Comparison of ENCODE assay signal across 23 cellular contexts in genomic region chr5:149427374-149427773, GRCh38. TPM values are rescaled to one million over a fixed set of nuclear protein-coding genes. Genes with fewer than 3 reads are reported as not detected.
DNase-seq lines count a peak whose midpoint lies in the region; TF ChIP-seq lines count a peak whose summit lies in the region.
"Had no signal": no experiment of that assay in that cellular context is flagged by ENCODE, and none has a peak within 500 bp of the region (broad histone marks: within the 10 kb centered on the region; RNA-seq: fewer than 3 reads in every experiment).

No MANE protein-coding gene starts in this region.

- H2AK5ac ChIP-seq in neuronal stem cell (ENCODE audit: low read depth, low read length): no peak overlapping the region

- H3K4me1 Mint-ChIP-seq in MCF 10A (ENCODE audit: insufficient read depth, unreplicated experiment) (no peaks in the 10 kb centered on the region), nephron progenitor cell (peaks cover 79% of the 10 kb centered on the region)

- no peaks in the 10 kb centered on the region for H3K27me3 ChIP-seq in breast epithelium
- no peaks in the 10 kb centered on the region for H3K27me3 ChIP-seq in transverse colon
- H3K27me3 ChIP-seq in neuronal stem cell (ENCODE audit: control insufficient read depth in 3 of 3, insufficient read depth in 3 of 3, low read depth in 1 of 3, low read length in 3 of 3): no peaks in the 10 kb centered on the region
- H3K27me3 ChIP-seq: left lung had no signal

- intact Hi-C loops in breast epithelium (cut with DNase I; ENCODE audit: low total_unique reads): loop anchor here (10.0 kb wide), 1 partner anchor 53 kb away; the partner anchor contains the start of gene IL17B
- intact Hi-C loops in MCF 10A (cut with micrococcal nuclease): no loop called here
- intact Hi-C loops in transverse colon (cut with DNase I; ENCODE audit: low total_unique reads): no loop called here

- no peak overlapping the region for H2BK15ac ChIP-seq in neuronal stem cell (ENCODE audit: low read length)

- H3K23ac ChIP-seq in neuronal stem cell (ENCODE audit: low read depth, low read length, poor library complexity): no peak overlapping the region

- H3K27ac Mint-ChIP-seq in MCF 10A (ENCODE audit: low read depth, unreplicated experiment) (no peak overlapping the region), nephron progenitor cell (peak overlapping the region; percentile 71)
- H3K27ac Mint-ChIP-seq: activated CD8-positive, alpha-beta T cell treated with anti-CD3 and anti-CD28 coated beads, Interleukin-2, amount 10 ng/mL, durations not matched to agents 7 days and 5 days; activated naive CD4-positive, alpha-beta T cell treated with anti-CD3 and anti-CD28 coated beads for 36 hours; activated T-cell treated with anti-CD3 and anti-CD28 coated beads, Interleukin-2, amount 50 U/mL, for 24 hours had no signal

- H3K27me3 Mint-ChIP-seq in MCF 10A (ENCODE audit: insufficient read depth, unreplicated experiment) (no peaks in the 10 kb centered on the region), nephron progenitor cell (ENCODE audit: low read depth, poor library complexity) (peaks cover 8% of the 10 kb centered on the region)

- no peak overlapping the region for H2AFZ ChIP-seq in neuronal stem cell (ENCODE audit: low read length)

- no peak overlapping the region for H3K4me3 ChIP-seq in breast epithelium
- H3K4me3 ChIP-seq in coronary artery: no peak overlapping the region
- H3K4me3 ChIP-seq in transverse colon: no peak overlapping the region
- H3K4me3 ChIP-seq in neuronal stem cell (ENCODE audit: low read length in 2 of 2): no peak overlapping the region
- H3K4me3 ChIP-seq: HAP-1, left lung had no signal

- no peak overlapping the region for H3K9ac ChIP-seq in neuronal stem cell (ENCODE audit: low read depth, low read length, poor library complexity)

- WGBS in transverse colon (ENCODE audit: low coverage in 1 of 2), 2 donors: 63 to 79% methylated on average over 4 of the region's 4 CpGs
- no CpG with 5 or more reads among the region's 4 CpGs for WGBS in neuronal stem cell (ENCODE audit: extremely low coverage in 2 of 2, insufficient read length in 2 of 2, insufficient replicate concordance in 1 of 2), 2 donors

- H3K4me1 ChIP-seq in breast epithelium: peaks cover 0 to 11% of the 10 kb centered on the region in 2 donors
- H3K4me1 ChIP-seq in transverse colon: peaks cover 0 to 26% (median 12%) of the 10 kb centered on the region in 4 donors
- peaks cover 20 to 22% of the 10 kb centered on the region in 2 donors for H3K4me1 ChIP-seq in neuronal stem cell (ENCODE audit: control insufficient read depth in 2 of 2, insufficient read depth in 1 of 2, low read depth in 1 of 2, low read length in 2 of 2)
- H3K4me1 ChIP-seq: HAP-1 had no signal

- no peak overlapping the region for H3K4ac ChIP-seq in neuronal stem cell (ENCODE audit: low read length)

- no peak overlapping the region for H4K91ac ChIP-seq in neuronal stem cell (ENCODE audit: low read depth, low read length, poor library complexity)

- H4K8ac ChIP-seq in neuronal stem cell (ENCODE audit: low read depth, low read length): no peak overlapping the region

- TF ChIP-seq POLR2A in breast epithelium (IDR thresholded peaks at IDR 0.05) (no peak), transverse colon (IDR thresholded peaks at IDR 0.05) (no peak)

- H3K79me1 ChIP-seq in neuronal stem cell (ENCODE audit: low read depth, low read length): no peaks in the 10 kb centered on the region

- BruUV-seq in MCF 10A (replicated peaks; lab: Mats Ljungman, UMichigan): no TSS peak

- no peak overlapping the region for H2BK5ac ChIP-seq in neuronal stem cell (ENCODE audit: low read length)

- no peak overlapping the region for H2BK12ac ChIP-seq in neuronal stem cell (ENCODE audit: low read length)

- H3K27ac ChIP-seq in breast epithelium (peak overlapping the region; percentile 2 to 73), coronary artery (peak overlapping the region; percentile 32 to 77), transverse colon (peak overlapping the region; percentile 82 to 97 (median 93)), neuronal stem cell (replicated peaks; ENCODE audit: low read length) (no peak overlapping the region)
- H3K27ac ChIP-seq: RWPE1 had no signal

- no peak for DNase-seq in breast epithelium (ENCODE audit: low spot score in 2 of 2)
- no peak for DNase-seq in MCF 10A (ENCODE audit: unreplicated experiment)
- DNase-seq in coronary artery (ENCODE audit: low spot score): no peak
- no peak for DNase-seq in nephron progenitor cell
- DNase-seq in transverse colon: no peak
- DNase-seq in neuronal stem cell (ENCODE audit: low spot score): no peak
- DNase-seq in KBM-7: no peak
- DNase-seq in activated naive CD4-positive, alpha-beta T cell (lab: John Stamatoyannopoulos, UW): no peak
- DNase-seq: 8988T; activated CD8-positive, alpha-beta T cell treated with anti-CD3 and anti-CD28 coated beads, Interleukin-2, amount 10 ng/mL, durations not matched to agents 7 days and 5 days; activated naive CD4-positive, alpha-beta T cell treated with anti-CD3 and anti-CD28 coated beads for 36 hours; activated T-cell treated with anti-CD3 and anti-CD28 coated beads, Interleukin-2, amount 50 U/mL, for 24 hours; DMS79; glutamatergic neuron; left lung; NCI-H1105 treated with DMSO at 0.1 percent for 48 hours; NCI-H510A; occipital lobe; stimulated activated CD4-positive, alpha-beta T cell treated with anti-CD3 and anti-CD28 coated beads, Interleukin-2, amount 100 ng/mL, for 24 hours; stimulated activated naive CD4-positive, alpha-beta T cell had no signal

- H3K14ac ChIP-seq in neuronal stem cell (ENCODE audit: low read length): no peak overlapping the region

- TF ChIP-seq CTCF in breast epithelium (IDR thresholded peaks at IDR 0.05) (no peak), MCF 10A (IDR thresholded peaks at IDR 0.05; ENCODE audit: unreplicated experiment) (no peak), coronary artery (IDR thresholded peaks at IDR 0.05) (no peak), nephron progenitor cell (IDR thresholded peaks at IDR 0.05) (no peak), transverse colon (IDR thresholded peaks at IDR 0.05) (no peak)

- no peak overlapping the region for H3K18ac ChIP-seq in neuronal stem cell (ENCODE audit: low read length)

- no peak overlapping the region for H3K4me2 ChIP-seq in neuronal stem cell (ENCODE audit: insufficient read depth, low read length, poor library complexity, severe bottlenecking)

- in situ Hi-C loops in transverse colon (cut with MboI; ENCODE audit: low pct_ligation_motif_present in 1 of 4, low pct_unique_long_range_greater_than_20kb in 1 of 4, low sequenced_read_pairs in 3 of 4) (loop anchor here in 1 of 4 donors (10.0 kb wide), 1 partner anchor 113 kb away; no protein-coding TSS in a partner anchor), KBM-7 (cut with MboI; ENCODE audit: low pct_unique_long_range_greater_than_20kb, low sequenced_read_pairs) (no loop called here)

- TF ChIP-seq EP300 in transverse colon (IDR thresholded peaks at IDR 0.05; ENCODE audit: low read depth): no peak

- H3K36me3 Mint-ChIP-seq in MCF 10A (ENCODE audit: insufficient read depth, unreplicated experiment): no peaks in the 10 kb centered on the region
- peaks cover 19% of the 10 kb centered on the region for H3K36me3 Mint-ChIP-seq in nephron progenitor cell (ENCODE audit: low read depth)

- no peak overlapping the region for H3K4me3 Mint-ChIP-seq in MCF 10A (ENCODE audit: unreplicated experiment)
- H3K4me3 Mint-ChIP-seq in nephron progenitor cell: no peak overlapping the region
- H3K4me3 Mint-ChIP-seq: activated CD8-positive, alpha-beta T cell treated with anti-CD3 and anti-CD28 coated beads, Interleukin-2, amount 10 ng/mL, durations not matched to agents 7 days and 5 days; activated naive CD4-positive, alpha-beta T cell treated with anti-CD3 and anti-CD28 coated beads for 36 hours; activated T-cell treated with anti-CD3 and anti-CD28 coated beads, Interleukin-2, amount 50 U/mL, for 24 hours had no signal

- no peak overlapping the region for H2BK120ac ChIP-seq in neuronal stem cell (ENCODE audit: low read depth, low read length)

- POLR2A ChIA-PET in MCF 10A (lab: Yijun Ruan, JAX): interaction anchor here (1.5 kb wide), 1 partner anchor 135 kb away, joined by 5 read pairs; no protein-coding TSS in a partner anchor

- no peaks in the 10 kb centered on the region for H3K9me3 Mint-ChIP-seq in MCF 10A (ENCODE audit: unreplicated experiment)
- H3K9me3 Mint-ChIP-seq in nephron progenitor cell: no peaks in the 10 kb centered on the region
- H3K9me3 Mint-ChIP-seq: activated naive CD4-positive, alpha-beta T cell treated with anti-CD3 and anti-CD28 coated beads for 36 hours; activated T-cell treated with anti-CD3 and anti-CD28 coated beads, Interleukin-2, amount 50 U/mL, for 24 hours had no signal

- H3K36me3 ChIP-seq in breast epithelium (no peaks in the 10 kb centered on the region), transverse colon (peaks cover 0 to 3% (median 0%) of the 10 kb centered on the region in 4 donors), neuronal stem cell (replicated peaks in 1 of 2; ENCODE audit: control insufficient read depth in 2 of 2, insufficient read depth in 2 of 2, low read length in 2 of 2) (no peaks in the 10 kb centered on the region)
- H3K36me3 ChIP-seq: HAP-1, left lung had no signal

- no peaks in the 10 kb centered on the region for H3K9me3 ChIP-seq in breast epithelium
- H3K9me3 ChIP-seq in transverse colon: no peaks in the 10 kb centered on the region
- no peaks in the 10 kb centered on the region for H3K9me3 ChIP-seq in neuronal stem cell (replicated peaks in 1 of 2; ENCODE audit: control insufficient read depth in 2 of 2, insufficient read depth in 1 of 2, low read depth in 1 of 2, low read length in 2 of 2)
- H3K9me3 ChIP-seq: HAP-1, left lung had no signal

- CTCF ChIA-PET in MCF 10A (lab: Yijun Ruan, JAX): interaction anchor here (1.0 to 9.4 kb wide), 4 partner anchors 11 to 60 kb away, joined by 3 to 87 read pairs (median 16); no protein-coding TSS in a partner anchor

RNA-seq across cellular contexts. Expression of gene IL17B, which starts 48.3 kb away (rescaled TPM):
- total RNA-seq in breast epithelium (1 to 10 TPM in 2 of 3 donors, under 1 TPM in 1; 0.64 to 5.6 (median 5.4) TPM), MCF 10A (2022) (not detected in 2 replicates), transverse colon (not detected)
- not detected for polyA plus RNA-seq in neuronal stem cell (2013, experiment 1 of 2)
- not detected for polyA plus RNA-seq in neuronal stem cell (2013, experiment 2 of 2)
- total RNA-seq: activated CD8-positive, alpha-beta T cell treated with anti-CD3 and anti-CD28 coated beads, Interleukin-2, amount 10 ng/mL, durations not matched to agents 7 days and 5 days; activated naive CD4-positive, alpha-beta T cell treated with anti-CD3 and anti-CD28 coated beads for 36 hours; occipital lobe; ureter had no signal
